In genomic region chr3:123344175-123344908, GRCh38 we compare ENCODE assay signal across 8 cellular contexts.
DNase-seq lines count a peak whose midpoint lies in the region; ATAC-seq, FAIRE-seq and TF ChIP-seq lines count a peak whose summit lies in the region.

No MANE protein-coding gene starts in this region.

- H3K9ac ChIP-seq in kidney (ENCODE audit: low read length in 2 of 2): no peak overlapping the region

- H3K4me3 Mint-ChIP-seq in progenitor cell of endocrine pancreas (ENCODE audit: low read depth): no peak overlapping the region

- H3K4me1 ChIP-seq in esophagus muscularis mucosa (peaks cover 73 to 94% (median 94%) of the 10 kb centered on the region in 4 donors), kidney (ENCODE audit: control insufficient read depth in 1 of 2, insufficient read depth in 1 of 2, low read depth in 1 of 2, low read length in 2 of 2) (no peaks in the 10 kb centered on the region)

- no peak for TF ChIP-seq POLR2A in esophagus muscularis mucosa (IDR thresholded peaks at IDR 0.05; ENCODE audit: low read depth)

- H3K27ac ChIP-seq in esophagus muscularis mucosa (replicated peaks in 1 of 4) (peak overlapping the region; percentile 81 to 85 (median 84)), kidney (ENCODE audit: low read depth in 2 of 2, low read length in 2 of 2) (no peak overlapping the region)

- no peaks in the 10 kb centered on the region for H3K36me3 Mint-ChIP-seq in progenitor cell of endocrine pancreas (ENCODE audit: insufficient read depth)

- H3K27me3 ChIP-seq in esophagus muscularis mucosa: no peaks in the 10 kb centered on the region

- H3K36me3 ChIP-seq in esophagus muscularis mucosa (no peaks in the 10 kb centered on the region), kidney (ENCODE audit: control insufficient read depth in 1 of 2, insufficient read depth in 2 of 2, low read length in 2 of 2) (peaks cover 0 to 3% of the 10 kb centered on the region in 2 donors)

- H3K9me3 Mint-ChIP-seq in progenitor cell of endocrine pancreas (ENCODE audit: low read depth): no peaks in the 10 kb centered on the region

- ATAC-seq in GM18502 (IDR thresholded peaks at IDR 0.05; ENCODE audit: poor library complexity, unreplicated experiment): peak; percentile 66
- ATAC-seq in GM21723 (IDR thresholded peaks at IDR 0.05; ENCODE audit: unreplicated experiment): no peak

- H3K9me3 ChIP-seq in esophagus muscularis mucosa: no peaks in the 10 kb centered on the region
- no peaks in the 10 kb centered on the region for H3K9me3 ChIP-seq in kidney (ENCODE audit: control insufficient read depth in 1 of 2, low read length in 2 of 2)

- TF ChIP-seq EP300 in esophagus muscularis mucosa (IDR thresholded peaks at IDR 0.05): no peak

- 57% methylated on average over 6 of the region's 6 CpGs for WGBS in esophagus muscularis mucosa

- peak overlapping the region; percentile 22 for H3K27ac Mint-ChIP-seq in progenitor cell of endocrine pancreas

- FAIRE-seq in kidney (lab: Jason Lieb, UNC): no peak

- peak; percentile 60 for DNase-seq in NCI-H526 treated with DMSO at 0.1 percent for 48 hours (lab: John Stamatoyannopoulos, UW)
- no peak for DNase-seq in esophagus muscularis mucosa (ENCODE audit: extremely low spot score)
- no peak for DNase-seq in progenitor cell of endocrine pancreas (ENCODE audit: low spot score, unreplicated experiment)
- no peak for DNase-seq in kidney
- DNase-seq in GF-D8 (lab: John Stamatoyannopoulos, UW): no peak
- no peak for DNase-seq in effector CD4-positive, alpha-beta T cell

- H3K27me3 Mint-ChIP-seq in progenitor cell of endocrine pancreas: peaks cover 7% of the 10 kb centered on the region

- TF ChIP-seq CTCF in esophagus muscularis mucosa (IDR thresholded peaks at IDR 0.05) (no peak), progenitor cell of endocrine pancreas (IDR thresholded peaks at IDR 0.05; ENCODE audit: unreplicated experiment) (no peak), kidney (IDR thresholded peaks at IDR 0.05; ENCODE audit: borderline replicate concordance, extremely low read depth, insufficient read depth) (no peak)

- no peaks in the 10 kb centered on the region for H3K4me1 Mint-ChIP-seq in progenitor cell of endocrine pancreas (ENCODE audit: low read depth)

- intact Hi-C loops in esophagus muscularis mucosa (cut with DNase I): no loop called here
- intact Hi-C loops in kidney (cut with DNase I): no loop called here

- no peak overlapping the region for H3K4me3 ChIP-seq in esophagus muscularis mucosa
- H3K4me3 ChIP-seq in kidney (ENCODE audit: low read length in 2 of 2): no peak overlapping the region

Comparison
In these comparisons a context has a peak if more than half of its experiments do, and no peak if none do; other contexts are left out.
1. H3K27ac ChIP-seq: peak in esophagus muscularis mucosa (4 of 4); none in kidney (0 of 2).